Comparison of ENCODE assay signal across 13 cellular contexts in genomic region chr4:78863254-78863869, GRCh38.
DNase-seq lines count a peak whose midpoint lies in the region; ATAC-seq and TF ChIP-seq lines count a peak whose summit lies in the region.
"Had no signal": no experiment of that assay in that cellular context is flagged by ENCODE, and none has a peak within 500 bp of the region (broad histone marks: within the 10 kb centered on the region; RNA-seq: fewer than 3 reads in every experiment).

No MANE protein-coding gene starts in this region.

- TF ChIP-seq EP300 in SK-N-SH (IDR thresholded peaks at IDR 0.05; ENCODE audit: borderline replicate concordance in 1 of 2, low read depth in 1 of 2, low read length in 1 of 2): no peak

- CTCF ChIA-PET in SK-N-SH (lab: Yijun Ruan, JAX): interaction anchor here (0.7 to 6.3 kb wide), 14 partner anchors 9 to 1595 kb away, joined by 3 to 80 read pairs (median 4); no protein-coding TSS in a partner anchor

- H3K9me3 Mint-ChIP-seq in stimulated activated memory B cell treated with anti-CD40 and anti-IgM and Interleukin-4, amounts not matched to agents 10 μg/mL and 1 μg/mL and 100 μg/mL, for 72 hours: no peaks in the 10 kb centered on the region

- no peak overlapping the region for H3K4me3 Mint-ChIP-seq in stimulated activated memory B cell treated with anti-CD40 and anti-IgM and Interleukin-4, amounts not matched to agents 10 μg/mL and 1 μg/mL and 100 μg/mL, for 72 hours

- H3K9ac ChIP-seq in GM23248: no peak overlapping the region
- no peak overlapping the region for H3K9ac ChIP-seq in SK-N-SH

- H3K27me3 ChIP-seq in GM23248 (replicated peaks; ENCODE audit: insufficient read depth) (no peaks in the 10 kb centered on the region), WERI-Rb-1 (ENCODE audit: insufficient read depth, low read depth, severe bottlenecking) (no peaks in the 10 kb centered on the region), SK-N-SH (ENCODE audit: insufficient read depth) (no peaks in the 10 kb centered on the region)
- H3K27me3 ChIP-seq: testis had no signal

- POLR2A ChIA-PET in SK-N-SH (lab: Yijun Ruan, JAX): no interaction called here

- no peaks in the 10 kb centered on the region for H3K27me3 Mint-ChIP-seq in stimulated activated memory B cell treated with anti-CD40 and anti-IgM and Interleukin-4, amounts not matched to agents 10 μg/mL and 1 μg/mL and 100 μg/mL, for 72 hours

- peaks cover 20% of the 10 kb centered on the region for H3K36me3 Mint-ChIP-seq in stimulated activated memory B cell treated with anti-CD40 and anti-IgM and Interleukin-4, amounts not matched to agents 10 μg/mL and 1 μg/mL and 100 μg/mL, for 72 hours

- H3K27ac ChIP-seq in GM23248 (no peak overlapping the region), WERI-Rb-1 (no peak overlapping the region), SK-N-SH (ENCODE audit: low read depth in 2 of 2, low read length in 1 of 2) (no peak overlapping the region)
- H3K27ac ChIP-seq: lower lobe of right lung, skin epidermis, testis had no signal

- H3K36me3 ChIP-seq in GM23248 (ENCODE audit: low read depth): peaks cover 8% of the 10 kb centered on the region; the same call in 1 of the 2 replicates
- peaks cover 10% of the 10 kb centered on the region for H3K36me3 ChIP-seq in WERI-Rb-1
- H3K36me3 ChIP-seq in SK-N-SH (replicated peaks in 1 of 2; ENCODE audit: control insufficient read depth in 1 of 2, insufficient read depth in 2 of 2, low read length in 1 of 2): peaks cover 24 to 39% of the 10 kb centered on the region in 2 experiments

- H3K9me3 ChIP-seq in GM23248 (ENCODE audit: low read depth): no peaks in the 10 kb centered on the region
- H3K9me3 ChIP-seq in WERI-Rb-1 (ENCODE audit: severe bottlenecking): no peaks in the 10 kb centered on the region
- no peaks in the 10 kb centered on the region for H3K9me3 ChIP-seq in SK-N-SH
- H3K9me3 ChIP-seq: lower lobe of right lung, testis had no signal

- H2AFZ ChIP-seq in GM23248: no peak overlapping the region
- no peak overlapping the region for H2AFZ ChIP-seq in SK-N-SH (ENCODE audit: low read depth)

- H3K27ac Mint-ChIP-seq in stimulated activated memory B cell treated with anti-CD40 and anti-IgM and Interleukin-4, amounts not matched to agents 10 μg/mL and 1 μg/mL and 100 μg/mL, for 72 hours: peak overlapping the region; percentile 72

- ATAC-seq in GM19043 (IDR thresholded peaks at IDR 0.05; ENCODE audit: low read depth, unreplicated experiment) (peak; percentile 38), HG03571 (IDR thresholded peaks at IDR 0.05; ENCODE audit: unreplicated experiment) (peak; percentile 65)
- peak; percentile 43 for ATAC-seq in stimulated activated memory B cell treated with anti-CD40 and anti-IgM and Interleukin-4, amounts not matched to agents 10 μg/mL and 1 μg/mL and 100 μg/mL, for 72 hours
- ATAC-seq: lower lobe of right lung had no signal

- no peak for TF ChIP-seq RAD21 in SK-N-SH (IDR thresholded peaks at IDR 0.05; ENCODE audit: low read length)

- no peak overlapping the region for H3K4me2 ChIP-seq in GM23248 (ENCODE audit: unreplicated experiment)
- H3K4me2 ChIP-seq in SK-N-SH: no peak overlapping the region

- H3K4me1 ChIP-seq in GM23248 (ENCODE audit: insufficient read depth) (no peaks in the 10 kb centered on the region), SK-N-SH (ENCODE audit: control insufficient read depth in 1 of 2, insufficient read depth in 2 of 2, low read depth in 1 of 2, low read length in 1 of 2) (no peaks in the 10 kb centered on the region; a peak in 1 of 4 replicates)
- H3K4me1 ChIP-seq: lower lobe of right lung, testis had no signal

- peaks cover 29% of the 10 kb centered on the region for H3K4me1 Mint-ChIP-seq in stimulated activated memory B cell treated with anti-CD40 and anti-IgM and Interleukin-4, amounts not matched to agents 10 μg/mL and 1 μg/mL and 100 μg/mL, for 72 hours

- H3K4me3 ChIP-seq in GM23248: no peak overlapping the region
- H3K4me3 ChIP-seq in WERI-Rb-1 (ENCODE audit: low read depth, low read length): no peak overlapping the region
- H3K4me3 ChIP-seq in SK-N-SH (ENCODE audit: low read depth in 2 of 2, low read length in 1 of 2): no peak overlapping the region
- H3K4me3 ChIP-seq: lower lobe of right lung, skin epidermis, testis had no signal

- H4K20me1 ChIP-seq in GM23248 (ENCODE audit: insufficient read depth) (no peaks in the 10 kb centered on the region), SK-N-SH (ENCODE audit: insufficient read depth) (no peaks in the 10 kb centered on the region)

- 72 to 77% methylated on average over 5 of the region's 5 CpGs for WGBS in GM23248 (ENCODE audit: low coverage in 1 of 2, low lambda C conversion rate in 2 of 2, missing lambda C conversion rate in 2 of 2), 2 experiments
- WGBS in SK-N-SH (ENCODE audit: low lambda C conversion rate): 79% methylated on average over 5 of the region's 5 CpGs

- in situ Hi-C loops in GM23248 (cut with MboI): loop anchor here (25.0 kb wide), 1 partner anchor 901 kb away; no protein-coding TSS in a partner anchor

- H3K9me2 ChIP-seq in GM23248 (ENCODE audit: insufficient read depth): no peaks in the 10 kb centered on the region
- H3K9me2 ChIP-seq in SK-N-SH: no peaks in the 10 kb centered on the region

- DNase-seq in GM23248: peak; percentile 3
- no peak for DNase-seq in WERI-Rb-1
- no peak for DNase-seq in SK-N-SH
- DNase-seq in GF-D8 (lab: John Stamatoyannopoulos, UW): no peak
- DNase-seq: activated CD4-positive, CD25-positive, alpha-beta regulatory T cell treated with anti-CD3 and anti-CD28 coated beads, Interleukin-2, amount 50 U/mL, for 72 hours; lower lobe of right lung; NCI-H1694 treated with DMSO at 0.1 percent for 48 hours; T-helper 1 cell; testis had no signal

- TF ChIP-seq CTCF in WERI-Rb-1 (IDR thresholded peaks at IDR 0.05; ENCODE audit: low read depth, low read length) (no peak), SK-N-SH (IDR thresholded peaks at IDR 0.05) (no peak)

- H3F3A ChIP-seq in GM23248 (ENCODE audit: insufficient read depth) (peaks cover 28% of the 10 kb centered on the region; the same call in 1 of the 2 replicates), SK-N-SH (replicated peaks; ENCODE audit: insufficient read depth) (peaks cover 12% of the 10 kb centered on the region)

- H3K79me2 ChIP-seq in GM23248 (ENCODE audit: insufficient read depth) (peaks cover 6% of the 10 kb centered on the region; the same call in 1 of the 2 replicates), SK-N-SH (ENCODE audit: insufficient read depth) (no peaks in the 10 kb centered on the region)

TF ChIP-seq in SK-N-SH, 30 proteins besides CTCF, POLR2A, EP300 and RAD21:
- TF ChIP-seq GABPA (IDR thresholded peaks at IDR 0.05; ENCODE audit: low read depth) (no peak), GATA2 (CRISPR knock-in tag; IDR thresholded peaks at IDR 0.05) (no peak), NRF1 (IDR thresholded peaks at IDR 0.05; ENCODE audit: low read depth, low read length) (no peak)
TF ChIP-seq in SK-N-SH: peak in this region for 0.
